1 cellular context compared by ENCODE assay signal in genomic region chr13:76982051-76982450, GRCh38.
A peak's percentile ranks its signal among the peaks of the same experiment; 100 is the strongest.
TF ChIP-seq lines count a peak whose summit lies in the region.

No MANE protein-coding gene starts in this region.

TF ChIP-seq in HepG2, 621 proteins besides CTCF, POLR2A, EP300 and RAD21 (continued from another document and continues in another):
- no peak for TF ChIP-seq ZBTB25 (CRISPR knock-in tag; IDR thresholded peaks at IDR 0.05)
- no peak for TF ChIP-seq ARNTL (CRISPR knock-in tag; IDR thresholded peaks at IDR 0.05)
- no peak for TF ChIP-seq IRF2 (CRISPR knock-in tag; IDR thresholded peaks at IDR 0.05)
- TF ChIP-seq, protein P1, sequence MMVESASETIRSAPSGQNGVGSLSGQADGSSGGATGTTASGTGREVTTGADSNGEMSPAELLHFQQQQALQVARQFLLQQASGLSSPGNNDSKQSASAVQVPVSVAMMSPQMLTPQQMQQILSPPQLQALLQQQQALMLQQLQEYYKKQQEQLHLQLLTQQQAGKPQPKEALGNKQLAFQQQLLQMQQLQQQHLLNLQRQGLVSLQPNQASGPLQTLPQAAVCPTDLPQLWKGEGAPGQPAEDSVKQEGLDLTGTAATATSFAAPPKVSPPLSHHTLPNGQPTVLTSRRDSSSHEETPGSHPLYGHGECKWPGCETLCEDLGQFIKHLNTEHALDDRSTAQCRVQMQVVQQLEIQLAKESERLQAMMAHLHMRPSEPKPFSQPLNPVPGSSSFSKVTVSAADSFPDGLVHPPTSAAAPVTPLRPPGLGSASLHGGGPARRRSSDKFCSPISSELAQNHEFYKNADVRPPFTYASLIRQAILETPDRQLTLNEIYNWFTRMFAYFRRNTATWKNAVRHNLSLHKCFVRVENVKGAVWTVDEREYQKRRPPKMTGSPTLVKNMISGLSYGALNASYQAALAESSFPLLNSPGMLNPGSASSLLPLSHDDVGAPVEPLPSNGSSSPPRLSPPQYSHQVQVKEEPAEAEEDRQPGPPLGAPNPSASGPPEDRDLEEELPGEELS (CRISPR knock-in tag; IDR thresholded peaks at IDR 0.05), result 0 out of 2 replicates have a peak, but pooled peaks have one; percentile 12
- no peak for TF ChIP-seq ZNF589 (CRISPR knock-in tag; conservative IDR thresholded peaks at IDR 0.05)
- TF ChIP-seq FOXK1 (CRISPR knock-in tag; IDR thresholded peaks at IDR 0.05; ENCODE audit: borderline replicate concordance, low read depth), result 0 out of 2 replicates have a peak, but pooled peaks have one; percentile 20
- no peak for TF ChIP-seq ESRRA (CRISPR knock-in tag; IDR thresholded peaks at IDR 0.05; ENCODE audit: low read depth)
- 0 out of 2 replicates have a peak, but pooled peaks have one; percentile 28 for TF ChIP-seq SPEN (CRISPR knock-in tag; IDR thresholded peaks at IDR 0.05; ENCODE audit: low read depth)
- TF ChIP-seq ZNF282 (IDR thresholded peaks at IDR 0.05; ENCODE audit: partially characterized antibody), result no peak
- TF ChIP-seq ISL2 (CRISPR knock-in tag; IDR thresholded peaks at IDR 0.05), result no peak
- TF ChIP-seq, protein P2, sequence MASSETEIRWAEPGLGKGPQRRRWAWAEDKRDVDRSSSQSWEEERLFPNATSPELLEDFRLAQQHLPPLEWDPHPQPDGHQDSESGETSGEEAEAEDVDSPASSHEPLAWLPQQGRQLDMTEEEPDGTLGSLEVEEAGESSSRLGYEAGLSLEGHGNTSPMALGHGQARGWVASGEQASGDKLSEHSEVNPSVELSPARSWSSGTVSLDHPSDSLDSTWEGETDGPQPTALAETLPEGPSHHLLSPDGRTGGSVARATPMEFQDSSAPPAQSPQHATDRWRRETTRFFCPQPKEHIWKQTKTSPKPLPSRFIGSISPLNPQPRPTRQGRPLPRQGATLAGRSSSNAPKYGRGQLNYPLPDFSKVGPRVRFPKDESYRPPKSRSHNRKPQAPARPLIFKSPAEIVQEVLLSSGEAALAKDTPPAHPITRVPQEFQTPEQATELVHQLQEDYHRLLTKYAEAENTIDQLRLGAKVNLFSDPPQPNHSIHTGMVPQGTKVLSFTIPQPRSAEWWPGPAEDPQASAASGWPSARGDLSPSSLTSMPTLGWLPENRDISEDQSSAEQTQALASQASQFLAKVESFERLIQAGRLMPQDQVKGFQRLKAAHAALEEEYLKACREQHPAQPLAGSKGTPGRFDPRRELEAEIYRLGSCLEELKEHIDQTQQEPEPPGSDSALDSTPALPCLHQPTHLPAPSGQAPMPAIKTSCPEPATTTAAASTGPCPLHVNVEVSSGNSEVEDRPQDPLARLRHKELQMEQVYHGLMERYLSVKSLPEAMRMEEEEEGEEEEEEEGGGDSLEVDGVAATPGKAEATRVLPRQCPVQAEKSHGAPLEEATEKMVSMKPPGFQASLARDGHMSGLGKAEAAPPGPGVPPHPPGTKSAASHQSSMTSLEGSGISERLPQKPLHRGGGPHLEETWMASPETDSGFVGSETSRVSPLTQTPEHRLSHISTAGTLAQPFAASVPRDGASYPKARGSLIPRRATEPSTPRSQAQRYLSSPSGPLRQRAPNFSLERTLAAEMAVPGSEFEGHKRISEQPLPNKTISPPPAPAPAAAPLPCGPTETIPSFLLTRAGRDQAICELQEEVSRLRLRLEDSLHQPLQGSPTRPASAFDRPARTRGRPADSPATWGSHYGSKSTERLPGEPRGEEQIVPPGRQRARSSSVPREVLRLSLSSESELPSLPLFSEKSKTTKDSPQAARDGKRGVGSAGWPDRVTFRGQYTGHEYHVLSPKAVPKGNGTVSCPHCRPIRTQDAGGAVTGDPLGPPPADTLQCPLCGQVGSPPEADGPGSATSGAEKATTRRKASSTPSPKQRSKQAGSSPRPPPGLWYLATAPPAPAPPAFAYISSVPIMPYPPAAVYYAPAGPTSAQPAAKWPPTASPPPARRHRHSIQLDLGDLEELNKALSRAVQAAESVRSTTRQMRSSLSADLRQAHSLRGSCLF (CRISPR knock-in tag; IDR thresholded peaks at IDR 0.05; ENCODE audit: borderline replicate concordance), result no peak
- TF ChIP-seq, protein P3, sequence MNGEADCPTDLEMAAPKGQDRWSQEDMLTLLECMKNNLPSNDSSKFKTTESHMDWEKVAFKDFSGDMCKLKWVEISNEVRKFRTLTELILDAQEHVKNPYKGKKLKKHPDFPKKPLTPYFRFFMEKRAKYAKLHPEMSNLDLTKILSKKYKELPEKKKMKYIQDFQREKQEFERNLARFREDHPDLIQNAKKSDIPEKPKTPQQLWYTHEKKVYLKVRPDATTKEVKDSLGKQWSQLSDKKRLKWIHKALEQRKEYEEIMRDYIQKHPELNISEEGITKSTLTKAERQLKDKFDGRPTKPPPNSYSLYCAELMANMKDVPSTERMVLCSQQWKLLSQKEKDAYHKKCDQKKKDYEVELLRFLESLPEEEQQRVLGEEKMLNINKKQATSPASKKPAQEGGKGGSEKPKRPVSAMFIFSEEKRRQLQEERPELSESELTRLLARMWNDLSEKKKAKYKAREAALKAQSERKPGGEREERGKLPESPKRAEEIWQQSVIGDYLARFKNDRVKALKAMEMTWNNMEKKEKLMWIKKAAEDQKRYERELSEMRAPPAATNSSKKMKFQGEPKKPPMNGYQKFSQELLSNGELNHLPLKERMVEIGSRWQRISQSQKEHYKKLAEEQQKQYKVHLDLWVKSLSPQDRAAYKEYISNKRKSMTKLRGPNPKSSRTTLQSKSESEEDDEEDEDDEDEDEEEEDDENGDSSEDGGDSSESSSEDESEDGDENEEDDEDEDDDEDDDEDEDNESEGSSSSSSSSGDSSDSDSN (CRISPR knock-in tag; IDR thresholded peaks at IDR 0.05), result no peak
- TF ChIP-seq, protein P4, sequence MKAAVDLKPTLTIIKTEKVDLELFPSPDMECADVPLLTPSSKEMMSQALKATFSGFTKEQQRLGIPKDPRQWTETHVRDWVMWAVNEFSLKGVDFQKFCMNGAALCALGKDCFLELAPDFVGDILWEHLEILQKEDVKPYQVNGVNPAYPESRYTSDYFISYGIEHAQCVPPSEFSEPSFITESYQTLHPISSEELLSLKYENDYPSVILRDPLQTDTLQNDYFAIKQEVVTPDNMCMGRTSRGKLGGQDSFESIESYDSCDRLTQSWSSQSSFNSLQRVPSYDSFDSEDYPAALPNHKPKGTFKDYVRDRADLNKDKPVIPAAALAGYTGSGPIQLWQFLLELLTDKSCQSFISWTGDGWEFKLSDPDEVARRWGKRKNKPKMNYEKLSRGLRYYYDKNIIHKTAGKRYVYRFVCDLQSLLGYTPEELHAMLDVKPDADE (CRISPR knock-in tag; IDR thresholded peaks at IDR 0.05), result no peak
- no peak for TF ChIP-seq MEIS1 (CRISPR knock-in tag; IDR thresholded peaks at IDR 0.05; ENCODE audit: borderline replicate concordance)
- TF ChIP-seq FOXA3 (CRISPR knock-in tag; IDR thresholded peaks at IDR 0.05), result peak; percentile 48; the same call in 1 of the 2 replicates
- TF ChIP-seq ZZZ3 (CRISPR knock-in tag; IDR thresholded peaks at IDR 0.05; ENCODE audit: borderline replicate concordance), result no peak
- TF ChIP-seq, protein P5, sequence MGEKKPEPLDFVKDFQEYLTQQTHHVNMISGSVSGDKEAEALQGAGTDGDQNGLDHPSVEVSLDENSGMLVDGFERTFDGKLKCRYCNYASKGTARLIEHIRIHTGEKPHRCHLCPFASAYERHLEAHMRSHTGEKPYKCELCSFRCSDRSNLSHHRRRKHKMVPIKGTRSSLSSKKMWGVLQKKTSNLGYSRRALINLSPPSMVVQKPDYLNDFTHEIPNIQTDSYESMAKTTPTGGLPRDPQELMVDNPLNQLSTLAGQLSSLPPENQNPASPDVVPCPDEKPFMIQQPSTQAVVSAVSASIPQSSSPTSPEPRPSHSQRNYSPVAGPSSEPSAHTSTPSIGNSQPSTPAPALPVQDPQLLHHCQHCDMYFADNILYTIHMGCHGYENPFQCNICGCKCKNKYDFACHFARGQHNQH (CRISPR knock-in tag; IDR thresholded peaks at IDR 0.05), result no peak
- TF ChIP-seq JUNB (CRISPR knock-in tag; IDR thresholded peaks at IDR 0.05; ENCODE audit: borderline replicate concordance), result no peak
- TF ChIP-seq RXRB (CRISPR knock-in tag; IDR thresholded peaks at IDR 0.05; ENCODE audit: borderline replicate concordance), result peak; percentile 39; the same call in 1 of the 2 replicates
- TF ChIP-seq SP5 (CRISPR knock-in tag; IDR thresholded peaks at IDR 0.05; ENCODE audit: borderline replicate concordance, low read depth), result no peak
- TF ChIP-seq ZSCAN25 (CRISPR knock-in tag; IDR thresholded peaks at IDR 0.05), result no peak
- TF ChIP-seq HNRNPH1 (optimal IDR thresholded peaks at IDR 0.05; ENCODE audit: low read depth, low read length), result no peak
- TF ChIP-seq MTF1 (CRISPR knock-in tag; IDR thresholded peaks at IDR 0.05), result no peak
- no peak for TF ChIP-seq KLF16 (CRISPR knock-in tag; IDR thresholded peaks at IDR 0.05)
- TF ChIP-seq ETV5 (CRISPR knock-in tag; IDR thresholded peaks at IDR 0.05; ENCODE audit: borderline replicate concordance), result peak; percentile 26; the same call in 1 of the 2 replicates
- TF ChIP-seq, protein P6, sequence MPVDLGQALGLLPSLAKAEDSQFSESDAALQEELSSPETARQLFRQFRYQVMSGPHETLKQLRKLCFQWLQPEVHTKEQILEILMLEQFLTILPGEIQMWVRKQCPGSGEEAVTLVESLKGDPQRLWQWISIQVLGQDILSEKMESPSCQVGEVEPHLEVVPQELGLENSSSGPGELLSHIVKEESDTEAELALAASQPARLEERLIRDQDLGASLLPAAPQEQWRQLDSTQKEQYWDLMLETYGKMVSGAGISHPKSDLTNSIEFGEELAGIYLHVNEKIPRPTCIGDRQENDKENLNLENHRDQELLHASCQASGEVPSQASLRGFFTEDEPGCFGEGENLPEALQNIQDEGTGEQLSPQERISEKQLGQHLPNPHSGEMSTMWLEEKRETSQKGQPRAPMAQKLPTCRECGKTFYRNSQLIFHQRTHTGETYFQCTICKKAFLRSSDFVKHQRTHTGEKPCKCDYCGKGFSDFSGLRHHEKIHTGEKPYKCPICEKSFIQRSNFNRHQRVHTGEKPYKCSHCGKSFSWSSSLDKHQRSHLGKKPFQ (CRISPR knock-in tag; IDR thresholded peaks at IDR 0.05; ENCODE audit: insufficient replicate concordance), result no peak
- TF ChIP-seq ZNF850 (CRISPR knock-in tag; conservative IDR thresholded peaks at IDR 0.05), result no peak
- TF ChIP-seq THAP11 (CRISPR knock-in tag; IDR thresholded peaks at IDR 0.05), result no peak
- no peak for TF ChIP-seq CREB3 (CRISPR knock-in tag; IDR thresholded peaks at IDR 0.05)
- no peak for TF ChIP-seq CBFB (CRISPR knock-in tag; IDR thresholded peaks at IDR 0.05)
- TF ChIP-seq NFATC3 (CRISPR knock-in tag; IDR thresholded peaks at IDR 0.05), result no peak
- TF ChIP-seq HMGA1 (CRISPR knock-in tag; conservative IDR thresholded peaks at IDR 0.05), result no peak
- no peak for TF ChIP-seq ZNF878 (CRISPR knock-in tag; IDR thresholded peaks at IDR 0.05)
- no peak for TF ChIP-seq PHF20 (CRISPR knock-in tag; IDR thresholded peaks at IDR 0.05)
- TF ChIP-seq MXD4 (CRISPR knock-in tag; IDR thresholded peaks at IDR 0.05), result no peak
- TF ChIP-seq AGO1 (IDR thresholded peaks at IDR 0.05; ENCODE audit: low read depth, low read length, poor library complexity, severe bottlenecking), result no peak
- TF ChIP-seq ZNF512B (CRISPR knock-in tag; IDR thresholded peaks at IDR 0.05; ENCODE audit: borderline replicate concordance), result no peak
- no peak for TF ChIP-seq NR3C1 (CRISPR knock-in tag; IDR thresholded peaks at IDR 0.05)
- no peak for TF ChIP-seq ZNF839 (CRISPR knock-in tag; IDR thresholded peaks at IDR 0.05; ENCODE audit: borderline replicate concordance)
- no peak for TF ChIP-seq ZNF441 (CRISPR knock-in tag; IDR thresholded peaks at IDR 0.05; ENCODE audit: borderline replicate concordance)
- peak; percentile 27; the same call in 1 of the 2 replicates for TF ChIP-seq TFAP4 (IDR thresholded peaks at IDR 0.05; ENCODE audit: borderline replicate concordance, low read depth)
- no peak for TF ChIP-seq ZBTB7A (CRISPR knock-in tag; IDR thresholded peaks at IDR 0.05)
- TF ChIP-seq ZNF816 (CRISPR knock-in tag; IDR thresholded peaks at IDR 0.05; ENCODE audit: borderline replicate concordance), result no peak
- no peak for TF ChIP-seq ZNF24 (IDR thresholded peaks at IDR 0.05)
- no peak for TF ChIP-seq SMYD3 (CRISPR knock-in tag; IDR thresholded peaks at IDR 0.05)
- TF ChIP-seq AKAP8 (CRISPR knock-in tag; IDR thresholded peaks at IDR 0.05), result no peak
- no peak for TF ChIP-seq ZNF432 (CRISPR knock-in tag; IDR thresholded peaks at IDR 0.05; ENCODE audit: borderline replicate concordance)
